ENCODE assay signal across 1 cellular context in genomic region chr1:226001852-226002666, GRCh38.
TF ChIP-seq lines count a peak whose summit lies in the region.

No MANE protein-coding gene starts in this region.

TF ChIP-seq in K562, 482 proteins besides CTCF, POLR2A, EP300 and RAD21 (continued from another document and continues in another):
- TF ChIP-seq E2F4 (CRISPR knock-in tag; IDR thresholded peaks at IDR 0.05; ENCODE audit: low read depth): no peak
- no peak for TF ChIP-seq HEY1 (CRISPR knock-in tag; IDR thresholded peaks at IDR 0.05; ENCODE audit: borderline replicate concordance)
- peak; percentile 56 to 70; a peak in 3 of 4 replicates for TF ChIP-seq FOXK2 (conservative IDR thresholded peaks at IDR 0.05 in 1 of 2, IDR thresholded peaks at IDR 0.05 in 1 of 2; ENCODE audit: low read depth in 2 of 2)
- TF ChIP-seq PTRF (tag; IDR thresholded peaks at IDR 0.05): no peak
- peak in 1 of 2 experiments; percentile 81; a peak in 3 of 4 replicates for TF ChIP-seq SRF (CRISPR knock-in tag; IDR thresholded peaks at IDR 0.05)
- peak; percentile 25; the same call in 1 of the 2 replicates for TF ChIP-seq ZNF431 (CRISPR knock-in tag; IDR thresholded peaks at IDR 0.05)
- TF ChIP-seq TGIF2 (CRISPR knock-in tag; IDR thresholded peaks at IDR 0.05): no peak; the same call in 1 of the 2 replicates
- no peak for TF ChIP-seq MAFG (tag; conservative IDR thresholded peaks at IDR 0.05)
- no peak for TF ChIP-seq NR2C2 (CRISPR knock-in tag; IDR thresholded peaks at IDR 0.05)
- TF ChIP-seq NR2C2 (tag; IDR thresholded peaks at IDR 0.05): no peak
- TF ChIP-seq ZNF263 (CRISPR knock-in tag; IDR thresholded peaks at IDR 0.05; ENCODE audit: borderline replicate concordance): no peak
- TF ChIP-seq TCF15 (CRISPR knock-in tag; IDR thresholded peaks at IDR 0.05): no peak
- TF ChIP-seq ZBTB11 (CRISPR knock-in tag; IDR thresholded peaks at IDR 0.05): no peak; a peak in 1 of 6 replicates
- TF ChIP-seq ZNF121 (CRISPR knock-in tag; conservative IDR thresholded peaks at IDR 0.05): no peak
- TF ChIP-seq POLR3G (IDR thresholded peaks at IDR 0.05; ENCODE audit: extremely low read depth, insufficient read length, insufficient replicate concordance): no peak
- TF ChIP-seq ZHX1 (conservative IDR thresholded peaks at IDR 0.05; ENCODE audit: low read length): no peak
- peak; percentile 66 for TF ChIP-seq EGR1 (conservative IDR thresholded peaks at IDR 0.05)
- no peak for TF ChIP-seq NELFE (IDR thresholded peaks at IDR 0.05; ENCODE audit: insufficient read depth, insufficient read length)
- no peak; the same call in 1 of the 2 replicates for TF ChIP-seq KHSRP (IDR thresholded peaks at IDR 0.05)
- TF ChIP-seq RBBP5 (IDR thresholded peaks at IDR 0.05; ENCODE audit: borderline replicate concordance, insufficient read depth, low read length, poor library complexity, severe bottlenecking): no peak
- no peak for TF ChIP-seq ZKSCAN3 (CRISPR knock-in tag; IDR thresholded peaks at IDR 0.05)
- no peak for TF ChIP-seq ZNF282 (CRISPR knock-in tag; IDR thresholded peaks at IDR 0.05)
- no peak for TF ChIP-seq SMAD1 (IDR thresholded peaks at IDR 0.05; ENCODE audit: low read depth, low read length, partially characterized antibody)
- no peak for TF ChIP-seq EWSR1 (IDR thresholded peaks at IDR 0.05; ENCODE audit: borderline replicate concordance, low read depth, partially characterized antibody)
- TF ChIP-seq MNT (conservative IDR thresholded peaks at IDR 0.05): peak; percentile 69 to 88
- TF ChIP-seq ZNF124 (CRISPR knock-in tag; IDR thresholded peaks at IDR 0.05): no peak
- no peak for TF ChIP-seq ZC3H11A (IDR thresholded peaks at IDR 0.05; ENCODE audit: low read depth, low read length)
- TF ChIP-seq ZNF707 (CRISPR knock-in tag; conservative IDR thresholded peaks at IDR 0.05): no peak; the same call in 1 of the 2 replicates
- TF ChIP-seq PHTF2 (CRISPR knock-in tag; IDR thresholded peaks at IDR 0.05): no peak
- TF ChIP-seq E4F1 (CRISPR knock-in tag; IDR thresholded peaks at IDR 0.05; ENCODE audit: borderline replicate concordance): no peak
- peak; percentile 98 for TF ChIP-seq BHLHE40 (IDR thresholded peaks at IDR 0.05; ENCODE audit: low read length)
- TF ChIP-seq FOXP4 (CRISPR knock-in tag; IDR thresholded peaks at IDR 0.05; ENCODE audit: borderline replicate concordance): no peak; the same call in 1 of the 2 replicates
- no peak; the same call in 1 of the 2 replicates for TF ChIP-seq RERE (CRISPR knock-in tag; IDR thresholded peaks at IDR 0.05; ENCODE audit: borderline replicate concordance)
- TF ChIP-seq CLOCK (CRISPR knock-in tag; IDR thresholded peaks at IDR 0.05; ENCODE audit: borderline replicate concordance): no peak
- TF ChIP-seq ETS2 (tag; IDR thresholded peaks at IDR 0.05; ENCODE audit: borderline replicate concordance, poor library complexity, severe bottlenecking): no peak
- TF ChIP-seq HCFC1 (IDR thresholded peaks at IDR 0.05; ENCODE audit: low read depth, low read length): no peak
- TF ChIP-seq EZH2 (IDR thresholded peaks at IDR 0.05; ENCODE audit: borderline replicate concordance, low read depth, low read length): no peak
